Comparison of ENCODE assay signal across 21 cellular contexts in the genomic region with DNA sequence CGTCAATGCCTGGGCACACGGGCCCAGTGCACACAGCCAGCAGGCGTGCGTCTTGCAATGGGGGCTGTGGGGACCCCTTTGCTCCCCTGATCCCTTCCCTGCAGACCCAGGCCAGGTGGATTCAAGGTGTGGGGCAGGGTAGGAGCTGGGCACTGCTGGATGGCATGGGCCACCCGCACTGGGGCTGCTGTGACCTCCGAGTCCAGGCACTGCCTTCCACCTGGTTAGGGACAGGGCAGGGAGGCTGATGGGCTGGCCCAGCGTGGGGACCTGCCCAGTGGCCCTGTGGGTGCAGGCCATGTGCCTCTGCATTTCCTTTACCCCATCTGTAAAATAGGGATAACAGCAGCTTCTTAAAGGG. TPM values are rescaled to one million over a fixed set of nuclear protein-coding genes. Genes with fewer than 3 reads are reported as not detected.
DNase-seq lines count a peak whose midpoint lies in the region; ATAC-seq and TF ChIP-seq lines count a peak whose summit lies in the region.
"Had no signal": no experiment of that assay in that cellular context is flagged by ENCODE, and none has a peak within 500 bp of the region (broad histone marks: within the 10 kb centered on the region; RNA-seq: fewer than 3 reads in every experiment).

No MANE protein-coding gene starts in this region.

- H3K4me1 ChIP-seq in IMR-90 (ENCODE audit: control insufficient read depth, insufficient read depth, low read length), result no peaks in the 10 kb centered on the region
- peaks cover 13 to 60% (median 39%) of the 10 kb centered on the region in 6 donors for H3K4me1 ChIP-seq in spleen

- WGBS in IMR-90 (ENCODE audit: extremely low coverage in 2 of 2, insufficient read length in 1 of 2), 2 experiments, result no CpG with 5 or more reads among the region's 7 CpGs
- 72 to 84% (median 77%) methylated on average over 5 to 7 of the region's 7 CpGs for WGBS in spleen, 5 donors

- no peak overlapping the region for H2BK15ac ChIP-seq in IMR-90 (ENCODE audit: low read depth, low read length)

- H3K4me3 Mint-ChIP-seq in activated naive CD4-positive, alpha-beta T cell treated with anti-CD3 and anti-CD28 coated beads, Interleukin-2, amount 50 U/mL, for 24 hours, result peak overlapping the region; percentile 65
- H3K4me3 Mint-ChIP-seq in central memory CD8-positive, alpha-beta T cell, result peak overlapping the region; percentile 68
- H3K4me3 Mint-ChIP-seq: GM23338 had no signal

- H3K4me2 ChIP-seq in IMR-90 (ENCODE audit: low read depth, low read length), result no peak overlapping the region
- H3K4me2 ChIP-seq: GM23338 had no signal

- no peaks in the 10 kb centered on the region for H3K27me3 Mint-ChIP-seq in activated naive CD4-positive, alpha-beta T cell treated with anti-CD3 and anti-CD28 coated beads, Interleukin-2, amount 50 U/mL, for 24 hours
- no peaks in the 10 kb centered on the region for H3K27me3 Mint-ChIP-seq in central memory CD8-positive, alpha-beta T cell

- H3K4me1 Mint-ChIP-seq in activated naive CD4-positive, alpha-beta T cell treated with anti-CD3 and anti-CD28 coated beads, Interleukin-2, amount 50 U/mL, for 24 hours, result peaks cover 78% of the 10 kb centered on the region
- peaks cover 25% of the 10 kb centered on the region for H3K4me1 Mint-ChIP-seq in central memory CD8-positive, alpha-beta T cell
- H3K4me1 Mint-ChIP-seq: GM23338 had no signal

- intact Hi-C loops in IMR-90 (cut with micrococcal nuclease), result no loop called here
- intact Hi-C loops in spleen (cut with DNase I; ENCODE audit: low total_unique reads), result no loop called here

- H3K36me3 ChIP-seq in IMR-90 (ENCODE audit: control insufficient read depth, insufficient read depth, low read length), result no peaks in the 10 kb centered on the region
- H3K36me3 ChIP-seq in spleen, result no peaks in the 10 kb centered on the region
- H3K36me3 ChIP-seq: prostate gland, thyroid gland had no signal

- dilution Hi-C loops in IMR-90 (cut with HindIII; ENCODE audit: low sequenced_read_pairs, unreplicated experiment), result no loop called here

- H2BK5ac ChIP-seq in IMR-90 (ENCODE audit: low read depth, low read length, poor library complexity, severe bottlenecking), result no peak overlapping the region

- in situ Hi-C loops in IMR-90 (cut with MboI; ENCODE audit: low sequenced_read_pairs), result no loop called here

- DNase-seq in activated naive CD4-positive, alpha-beta T cell treated with anti-CD3 and anti-CD28 coated beads, Interleukin-2, amount 50 U/mL, for 16 hours, result no peak
- DNase-seq in IMR-90, result no peak
- no peak for DNase-seq in central memory CD8-positive, alpha-beta T cell (ENCODE audit: low spot score in 2 of 2)
- DNase-seq in spleen, result peak; percentile 79
- no peak for DNase-seq in HuH-7.5 (ENCODE audit: low spot score)
- no peak for DNase-seq in T1000 (lab: John Stamatoyannopoulos, UW)
- DNase-seq in SIG-M5 (lab: John Stamatoyannopoulos, UW), result no peak
- DNase-seq: activated gamma-delta T cell, dermis blood vessel endothelial cell, DMS 273 treated with DMSO at 0.1 percent for 48 hours, erythroblast, NCI-H2081 treated with DMSO at 0.1 percent for 48 hours, NCI-H510A treated with DMSO at 0.1 percent for 48 hours, SHP77 treated with DMSO at 0.1 percent for 48 hours, T-helper 9 cell, thyroid gland had no signal

- H2BK20ac ChIP-seq in IMR-90 (ENCODE audit: low read depth, low read length), result no peak overlapping the region

- H3K56ac ChIP-seq in IMR-90 (ENCODE audit: extremely low read depth, insufficient read depth, low read length), result no peak overlapping the region

- no peak overlapping the region for H3K23ac ChIP-seq in IMR-90 (ENCODE audit: low read depth, low read length)

- no peaks in the 10 kb centered on the region for H4K20me1 ChIP-seq in IMR-90 (ENCODE audit: insufficient read depth, low read length)

- no peak overlapping the region for H2BK120ac ChIP-seq in IMR-90 (ENCODE audit: low read depth, low read length)

- TF ChIP-seq POLR2A in IMR-90 (IDR thresholded peaks at IDR 0.05; ENCODE audit: low read depth, low read length), result no peak
- TF ChIP-seq POLR2A in spleen (IDR thresholded peaks at IDR 0.05), result no peak

- H3K9ac ChIP-seq in IMR-90 (ENCODE audit: low read depth, low read length), result no peak overlapping the region

- H3K4me3 ChIP-seq in IMR-90 (ENCODE audit: insufficient read depth, low read depth, low read length) (no peak overlapping the region), spleen (peak overlapping the region in 1 of 8 donors; percentile 30)
- H3K4me3 ChIP-seq: GM23338, lung, prostate gland, thyroid gland had no signal

- H3K4ac ChIP-seq in IMR-90 (ENCODE audit: low read depth, low read length), result no peak overlapping the region

- no peak overlapping the region for H4K8ac ChIP-seq in IMR-90 (ENCODE audit: low read depth in 2 of 2, low read length in 2 of 2)

- H3K18ac ChIP-seq in IMR-90 (ENCODE audit: low read depth, low read length), result no peak overlapping the region

- TF ChIP-seq CTCF in IMR-90 (conservative IDR thresholded peaks at IDR 0.05; ENCODE audit: low read depth, low read length) (no peak), spleen (IDR thresholded peaks at IDR 0.05 in 8 of 11, conservative IDR thresholded peaks at IDR 0.05 in 3 of 11) (no peak)

- POLR2A ChIA-PET in IMR-90 (lab: Charles Lee; ENCODE audit: unreplicated experiment), result no interaction called here

- TF ChIP-seq RAD21 in IMR-90 (IDR thresholded peaks at IDR 0.05; ENCODE audit: low read length), result no peak

- no peaks in the 10 kb centered on the region for H3K36me3 Mint-ChIP-seq in activated naive CD4-positive, alpha-beta T cell treated with anti-CD3 and anti-CD28 coated beads, Interleukin-2, amount 50 U/mL, for 24 hours
- peaks cover 6% of the 10 kb centered on the region for H3K36me3 Mint-ChIP-seq in central memory CD8-positive, alpha-beta T cell (ENCODE audit: insufficient read depth)

- H3K27ac ChIP-seq in IMR-90 (ENCODE audit: insufficient read depth, low read length), result no peak overlapping the region
- H3K27ac ChIP-seq in spleen, result no peak overlapping the region
- H3K27ac ChIP-seq: prostate gland had no signal

- H2AFZ ChIP-seq in IMR-90 (replicated peaks; ENCODE audit: low read length, poor library complexity), result peak overlapping the region; percentile 7
- H2AFZ ChIP-seq: GM23338 had no signal

- no peak overlapping the region for H3K14ac ChIP-seq in IMR-90 (replicated peaks; ENCODE audit: low read depth, low read length)

- no peak overlapping the region for H4K5ac ChIP-seq in IMR-90 (ENCODE audit: low read depth, low read length)

- no peak overlapping the region for H4K91ac ChIP-seq in IMR-90 (ENCODE audit: insufficient read depth, low read depth, low read length)

- H3K27ac Mint-ChIP-seq in activated naive CD4-positive, alpha-beta T cell treated with anti-CD3 and anti-CD28 coated beads, Interleukin-2, amount 50 U/mL, for 24 hours, result no peak overlapping the region
- no peak overlapping the region for H3K27ac Mint-ChIP-seq in central memory CD8-positive, alpha-beta T cell (ENCODE audit: low read depth)
- H3K27ac Mint-ChIP-seq: GM23338 had no signal

- no peak overlapping the region for H2AK9ac ChIP-seq in IMR-90 (replicated peaks; ENCODE audit: low read depth, low read length, poor library complexity)

- no peaks in the 10 kb centered on the region for H3K79me1 ChIP-seq in IMR-90 (ENCODE audit: low read depth in 1 of 2, low read length in 2 of 2)

- H3K27me3 ChIP-seq in IMR-90 (ENCODE audit: control insufficient read depth, insufficient read depth, low read length), result peaks cover 31% of the 10 kb centered on the region
- no peaks in the 10 kb centered on the region for H3K27me3 ChIP-seq in spleen (replicated peaks in 1 of 7)
- H3K27me3 ChIP-seq: thyroid gland had no signal

- H2AK5ac ChIP-seq in IMR-90 (ENCODE audit: low read depth, low read length), result no peak overlapping the region

- H3K9me3 Mint-ChIP-seq in activated naive CD4-positive, alpha-beta T cell treated with anti-CD3 and anti-CD28 coated beads, Interleukin-2, amount 50 U/mL, for 24 hours, result no peaks in the 10 kb centered on the region
- H3K9me3 Mint-ChIP-seq in central memory CD8-positive, alpha-beta T cell, result no peaks in the 10 kb centered on the region

- H3K9me1 ChIP-seq in IMR-90 (ENCODE audit: insufficient read depth, low read length), result no peaks in the 10 kb centered on the region

- no TSS peak for BruUV-seq in IMR-90 (replicated peaks; lab: Mats Ljungman, UMichigan)

- H3K9me3 ChIP-seq in IMR-90 (ENCODE audit: control insufficient read depth, insufficient read depth, low read length), result peaks cover 3% of the 10 kb centered on the region; the same call in 1 of the 2 replicates
- no peaks in the 10 kb centered on the region for H3K9me3 ChIP-seq in spleen
- H3K9me3 ChIP-seq: prostate gland, thyroid gland had no signal

- CTCF ChIA-PET in IMR-90 (lab: Yijun Ruan, JAX), result no interaction called here

- ATAC-seq in IMR-90 (ENCODE audit: low read depth), result no peak
- no peak for ATAC-seq in central memory CD8-positive, alpha-beta T cell (replicated peaks; ENCODE audit: extremely low read depth, poor library complexity, severe bottlenecking)
- ATAC-seq: GM23338 had no signal

TF ChIP-seq in IMR-90, 13 proteins besides CTCF, POLR2A, EP300 and RAD21:
- TF ChIP-seq SMC3 (IDR thresholded peaks at IDR 0.05; ENCODE audit: low read depth, low read length) (no peak), RFX5 (IDR thresholded peaks at IDR 0.05; ENCODE audit: low read depth, low read length) (no peak)
TF ChIP-seq in IMR-90: peak in this region for 0.

RNA-seq across cellular contexts. Expression of a gene that starts 22.9 kb away (rescaled TPM):
- not detected in 2 replicates for total RNA-seq in IMR-90 (2012; rRNA removed)
- polyA plus RNA-seq in IMR-90 (2012; rRNA removed), result 0.07 TPM in 1 of 2 replicates, not detected in the other
- 0.02 TPM in 1 of 2 replicates, not detected in the other for polyA plus RNA-seq in IMR-90 (2012; cell fraction: cytosol; rRNA removed)
- polyA plus RNA-seq in IMR-90 (2012; cell fraction: nucleus; rRNA removed; ENCODE audit: low replicate concordance), result 0.14 and 0.17 TPM in 2 replicates
- total RNA-seq in spleen, result 10 to 100 TPM; 10.9 to 21.6 (median 18.3) TPM
- 1 to 10 TPM; 3.3 to 6.5 (median 3.6) TPM for polyA plus RNA-seq in spleen

RNA-seq across cellular contexts. Expression of a gene that starts 23.4 kb away (rescaled TPM):
- total RNA-seq in IMR-90 (2012; rRNA removed) (not detected in 2 replicates), spleen (under 1 TPM in 3 of 7 donors, not detected in 4; 0.10 to 0.16 (median 0.15) TPM)
- polyA plus RNA-seq in IMR-90 (2012; rRNA removed) (not detected in 2 replicates), spleen (under 1 TPM; 0.02 to 0.28 (median 0.19) TPM)
- not detected in 2 replicates for polyA plus RNA-seq in IMR-90 (2012; cell fraction: cytosol; rRNA removed)
- polyA plus RNA-seq in IMR-90 (2012; cell fraction: nucleus; rRNA removed; ENCODE audit: low replicate concordance), result 0.02 TPM in 1 of 2 replicates, not detected in the other
- total RNA-seq: dermis blood vessel endothelial cell, glomerular endothelial cell, GM23338 had no signal
- polyA plus RNA-seq: GM23338 had no signal

Comparison
In these comparisons a context has a peak if more than half of its experiments do, and no peak if none do; other contexts are left out.
1. RNA of a gene that starts 22.9 kb away (total RNA-seq): 10.9 to 21.6 TPM in spleen; not detected in IMR-90; every median in the first group is over 10 times any median in the second.